Comparison of ENCODE assay signal across 8 cellular contexts in genomic region chr12:71662861-71663560, GRCh38.
DNase-seq lines count a peak whose midpoint lies in the region; ATAC-seq and FAIRE-seq lines count a peak whose summit lies in the region.

No MANE protein-coding gene starts in this region.

- peaks cover 12 to 17% of the 10 kb centered on the region in 2 donors for H3K4me1 ChIP-seq in duodenal mucosa (ENCODE audit: control insufficient read depth in 1 of 2, insufficient read depth in 2 of 2, low read length in 2 of 2)

- H3K9ac ChIP-seq in duodenal mucosa (ENCODE audit: low read depth in 1 of 2, low read length in 2 of 2): peak overlapping the region; percentile 97

- peak; percentile 60 for FAIRE-seq in GM18507 (lab: Jason Lieb, UNC)

- DNase-seq in GM18507 (ENCODE audit: extremely low spot score, insufficient read length, low read depth): no peak
- DNase-seq in NCI-H2171 (lab: John Stamatoyannopoulos, UW): peak; percentile 26
- DNase-seq in activated CD4-positive, alpha-beta T cell treated with anti-CD3 and anti-CD28 coated beads, Interleukin-2, amount 50 U/mL, for 48 hours: peak; percentile 72 to 80
- peak; percentile 59 for DNase-seq in medulla oblongata (ENCODE audit: extremely low spot score)
- peak; percentile 44 to 73 (median 61) for DNase-seq in stimulated activated CD4-positive, alpha-beta T cell treated with anti-CD3 and anti-CD28 coated beads, TNF-alpha, amount 100 ng/mL, for 48 hours (ENCODE audit: low read depth in 3 of 3)
- DNase-seq in NCI-H446 treated with DMSO at 0.1 percent for 48 hours (lab: John Stamatoyannopoulos, UW): no peak

- H3K27ac ChIP-seq in duodenal mucosa (ENCODE audit: low read depth, low read length): peak overlapping the region; percentile 95

- H3K4me3 ChIP-seq in duodenal mucosa (ENCODE audit: low read depth in 1 of 2, low read length in 2 of 2): peak overlapping the region; percentile 95 to 96

- no peaks in the 10 kb centered on the region for H3K9me3 ChIP-seq in duodenal mucosa (ENCODE audit: control insufficient read depth in 1 of 2, low read length in 2 of 2)

- no peaks in the 10 kb centered on the region for H3K27me3 ChIP-seq in duodenal mucosa (ENCODE audit: control insufficient read depth in 1 of 2, insufficient read depth in 2 of 2, low read length in 2 of 2)

- H3K36me3 ChIP-seq in duodenal mucosa (ENCODE audit: control insufficient read depth in 1 of 2, insufficient read depth in 2 of 2, low read length in 2 of 2): peaks cover 11 to 17% of the 10 kb centered on the region in 2 donors

- peak; percentile 18 for ATAC-seq in HG02763 (IDR thresholded peaks at IDR 0.05; ENCODE audit: unreplicated experiment)

Comparison
In these comparisons a context has a peak if more than half of its experiments do, and no peak if none do; other contexts are left out.
1. DNase-seq: peak in NCI-H2171 (single experiment), activated CD4-positive, alpha-beta T cell treated with anti-CD3 and anti-CD28 coated beads, Interleukin-2, amount 50 U/mL, for 48 hours (2 of 2), medulla oblongata (single experiment) and stimulated activated CD4-positive, alpha-beta T cell treated with anti-CD3 and anti-CD28 coated beads, TNF-alpha, amount 100 ng/mL, for 48 hours (3 of 3); none in GM18507 (single experiment) and NCI-H446 treated with DMSO at 0.1 percent for 48 hours (single experiment).